In genomic region chr3:141412936-141413354, GRCh38 we compare ENCODE assay signal across 1 cellular context.
TF ChIP-seq lines count a peak whose summit lies in the region.

No MANE protein-coding gene starts in this region.

TF ChIP-seq in HepG2, 621 proteins besides CTCF, POLR2A, EP300 and RAD21 (continued from another document and continues in another):
- TF ChIP-seq ZBTB26 (CRISPR knock-in tag; IDR thresholded peaks at IDR 0.05; ENCODE audit: borderline replicate concordance) (0 out of 2 replicates have a peak, but pooled peaks have one; percentile 29), ARNTL (CRISPR knock-in tag; IDR thresholded peaks at IDR 0.05) (peak; percentile 55; the same call in 1 of the 2 replicates), PRMT3 (CRISPR knock-in tag; IDR thresholded peaks at IDR 0.05; ENCODE audit: borderline replicate concordance, low read depth) (no peak), E2F1 (CRISPR knock-in tag; IDR thresholded peaks at IDR 0.05) (no peak), KMT2A (CRISPR knock-in tag; IDR thresholded peaks at IDR 0.05) (peak; percentile 81), EED (CRISPR knock-in tag; IDR thresholded peaks at IDR 0.05) (no peak), ZBTB7A (CRISPR knock-in tag; IDR thresholded peaks at IDR 0.05) (peak; percentile 22; the same call in 1 of the 2 replicates), XBP1 (CRISPR knock-in tag; IDR thresholded peaks at IDR 0.05) (no peak), ZNF280D (CRISPR knock-in tag; IDR thresholded peaks at IDR 0.05) (no peak), IKZF5 (CRISPR knock-in tag; IDR thresholded peaks at IDR 0.05) (peak; percentile 73; the same call in 1 of the 2 replicates), ZBTB1 (CRISPR knock-in tag; IDR thresholded peaks at IDR 0.05; ENCODE audit: borderline replicate concordance) (no peak; the same call in 1 of the 2 replicates), CERS6 (CRISPR knock-in tag; IDR thresholded peaks at IDR 0.05) (no peak), HNRNPUL1 (IDR thresholded peaks at IDR 0.05; ENCODE audit: low read depth, low read length) (no peak), CCDC6 (CRISPR knock-in tag; IDR thresholded peaks at IDR 0.05) (0 out of 2 replicates have a peak, but pooled peaks have one; percentile 58), ARID5B (CRISPR knock-in tag; IDR thresholded peaks at IDR 0.05) (peak; percentile 77), ZNF563 (CRISPR knock-in tag; IDR thresholded peaks at IDR 0.05) (peak; percentile 62; the same call in 1 of the 2 replicates), ZC3H13 (CRISPR knock-in tag; IDR thresholded peaks at IDR 0.05) (no peak), EZH2 (conservative IDR thresholded peaks at IDR 0.05; ENCODE audit: low read depth, low read length) (no peak), ZBTB43 (CRISPR knock-in tag; conservative IDR thresholded peaks at IDR 0.05) (peak; percentile 51; the same call in 1 of the 2 replicates), NR2C2 (CRISPR knock-in tag; IDR thresholded peaks at IDR 0.05; ENCODE audit: borderline replicate concordance) (peak; percentile 41; the same call in 1 of the 2 replicates), ZNF101 (CRISPR knock-in tag; IDR thresholded peaks at IDR 0.05; ENCODE audit: borderline replicate concordance, low read depth) (no peak), MTF1 (CRISPR knock-in tag; IDR thresholded peaks at IDR 0.05) (no peak), ZNF496 (CRISPR knock-in tag; IDR thresholded peaks at IDR 0.05; ENCODE audit: insufficient replicate concordance) (no peak), SNRNP70 (IDR thresholded peaks at IDR 0.05; ENCODE audit: low read depth, low read length) (no peak), ZNF275 (CRISPR knock-in tag; IDR thresholded peaks at IDR 0.05; ENCODE audit: borderline replicate concordance) (no peak), NFYC (CRISPR knock-in tag; IDR thresholded peaks at IDR 0.05) (peak; percentile 41; the same call in 1 of the 2 replicates), SKI (IDR thresholded peaks at IDR 0.05; ENCODE audit: partially characterized antibody) (no peak), ZBTB42 (CRISPR knock-in tag; IDR thresholded peaks at IDR 0.05) (no peak), PHF21A (CRISPR knock-in tag; IDR thresholded peaks at IDR 0.05) (peak; percentile 90), MIXL1 (CRISPR knock-in tag; IDR thresholded peaks at IDR 0.05) (0 out of 2 replicates have a peak, but pooled peaks have one; percentile 26), JUND (CRISPR knock-in tag; IDR thresholded peaks at IDR 0.05) (no peak; the same call in 1 of the 2 replicates), ZNF263 (CRISPR knock-in tag; IDR thresholded peaks at IDR 0.05) (peak; percentile 91), ZBED4 (CRISPR knock-in tag; IDR thresholded peaks at IDR 0.05; ENCODE audit: borderline replicate concordance) (no peak), PCBP1 (IDR thresholded peaks at IDR 0.05; ENCODE audit: borderline replicate concordance, low read depth, low read length) (no peak), ZNF343 (CRISPR knock-in tag; IDR thresholded peaks at IDR 0.05) (no peak), ZNF7 (CRISPR knock-in tag; IDR thresholded peaks at IDR 0.05) (no peak), KLF16 (CRISPR knock-in tag; IDR thresholded peaks at IDR 0.05) (no peak), ZNF260 (CRISPR knock-in tag; IDR thresholded peaks at IDR 0.05; ENCODE audit: borderline replicate concordance, low read depth) (no peak), NR3C1 (CRISPR knock-in tag; IDR thresholded peaks at IDR 0.05) (no peak), SMAD9 (CRISPR knock-in tag; IDR thresholded peaks at IDR 0.05) (no peak), SCMH1 (CRISPR knock-in tag; IDR thresholded peaks at IDR 0.05; ENCODE audit: borderline replicate concordance) (no peak), POLR2AphosphoS2 (IDR thresholded peaks at IDR 0.05; ENCODE audit: low read depth, low read length) (no peak), DMTF1 (CRISPR knock-in tag; IDR thresholded peaks at IDR 0.05) (no peak)
